Comparison of ENCODE assay signal across 8 cellular contexts in genomic region chr1:88683516-88683847, GRCh38. TPM values are rescaled to one million over a fixed set of nuclear protein-coding genes. Genes with fewer than 3 reads are reported as not detected.
DNase-seq lines count a peak whose midpoint lies in the region; ATAC-seq and TF ChIP-seq lines count a peak whose summit lies in the region.

No MANE protein-coding gene starts in this region.

- H3K36me3 ChIP-seq in adrenal gland (replicated peaks in 1 of 2) = no peaks in the 10 kb centered on the region

- DNase-seq in SIG-M5 treated with dmso at 0.1 percent for 504 hours (lab: John Stamatoyannopoulos, UW; ENCODE audit: unreplicated experiment) = peak; percentile 65
- no peak for DNase-seq in SIG-M5 (lab: John Stamatoyannopoulos, UW)
- peak; percentile 45 for DNase-seq in SW480 (ENCODE audit: low spot score)
- peak; percentile 50 to 78 (median 66) for DNase-seq in adrenal gland
- peak; percentile 16 to 37 for DNase-seq in stimulated activated CD4-positive, alpha-beta T cell treated with anti-CD3 and anti-CD28 coated beads, Interleukin-1b, Interleukin-23, amount 100 ng/mL, for 4 hours (ENCODE audit: low read depth in 2 of 2)
- no peak for DNase-seq in G401 (ENCODE audit: low spot score)

- H3K9me3 ChIP-seq in adrenal gland (replicated peaks in 1 of 3) (no peaks in the 10 kb centered on the region), iPS-18c (ENCODE audit: control insufficient read depth, insufficient read depth, low read length) (no peaks in the 10 kb centered on the region)

- peaks cover 7 to 31% of the 10 kb centered on the region in 2 donors for H3K4me1 ChIP-seq in adrenal gland (replicated peaks in 1 of 2)

- intact Hi-C loops in adrenal gland (cut with DNase I) = no loop called here

- ATAC-seq in HG03196 (IDR thresholded peaks at IDR 0.05; ENCODE audit: unreplicated experiment) = peak; percentile 18

- WGBS in adrenal gland, 4 donors = 0 to 1% (median 0%) methylated on average over 8 of the region's 8 CpGs

- H3K27ac ChIP-seq in adrenal gland = peak overlapping the region; percentile 76 to 97 (median 93)

- TF ChIP-seq POLR2A in adrenal gland (IDR thresholded peaks at IDR 0.05) = no peak

- peak overlapping the region in 3 of 4 donors; percentile 46 to 96 (median 84) for H3K4me3 ChIP-seq in adrenal gland
- peak overlapping the region; percentile 90 for H3K4me3 ChIP-seq in iPS-18c (ENCODE audit: insufficient read depth, low read depth, low read length)

- in situ Hi-C loops in G401 (cut with HindIII; ENCODE audit: low sequenced_read_pairs) = no loop called here

- no peak for TF ChIP-seq CTCF in adrenal gland (IDR thresholded peaks at IDR 0.05)

- no peaks in the 10 kb centered on the region for H3K27me3 ChIP-seq in adrenal gland

RNA-seq across cellular contexts. Expression of gene PKN2, which starts 0.6 kb away (rescaled TPM):
- 10 to 100 TPM; 20.4 to 49.4 (median 42.7) TPM for total RNA-seq in adrenal gland
- 10 to 100 TPM; 10.9 to 28.8 (median 13.2) TPM for polyA plus RNA-seq in adrenal gland
- 26.5 and 55.6 TPM in 2 replicates for total RNA-seq in G401 (2014; rRNA removed; shearing (Covaris generic))

Comparison
In these comparisons a context has a peak if more than half of its experiments do, and no peak if none do; other contexts are left out.
1. DNase-seq: peak in SIG-M5 treated with dmso at 0.1 percent for 504 hours (single experiment), SW480 (single experiment), adrenal gland (7 of 7) and stimulated activated CD4-positive, alpha-beta T cell treated with anti-CD3 and anti-CD28 coated beads, Interleukin-1b, Interleukin-23, amount 100 ng/mL, for 4 hours (2 of 2); none in SIG-M5 (single experiment) and G401 (single experiment).